Comparison of ENCODE assay signal across 24 cellular contexts in the genomic region with DNA sequence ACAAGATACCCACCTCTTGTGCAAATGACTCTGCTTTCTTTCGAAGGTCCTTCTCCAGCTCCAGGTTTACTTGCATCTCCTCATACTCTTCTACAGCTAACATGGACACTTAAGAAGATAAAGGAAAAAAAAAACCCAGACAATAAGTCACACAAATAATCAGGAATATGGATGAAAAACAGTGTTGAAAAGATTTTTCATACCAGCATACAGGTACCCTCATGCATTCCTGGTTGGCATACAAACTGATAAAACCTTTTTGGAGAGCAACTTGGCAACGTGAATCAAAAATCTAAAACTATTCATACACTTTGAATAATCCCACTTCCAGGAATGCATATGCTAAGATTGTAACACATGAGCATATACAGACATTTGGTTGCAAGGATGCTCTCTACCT.
"Had no signal": no experiment of that assay in that cellular context is flagged by ENCODE, and none has a peak within 500 bp of the region (broad histone marks: within the 10 kb centered on the region; RNA-seq: fewer than 3 reads in every experiment).

No MANE protein-coding gene starts in this region.

- H3K27me3 ChIP-seq: neutrophil, ovary, right atrium auricular region, right lobe of liver, sigmoid colon, stomach, testis, tibial artery, transverse colon, upper lobe of left lung, vagina had no signal

- H3K27ac ChIP-seq: neutrophil, ovary, prostate gland, right atrium auricular region, right lobe of liver, sigmoid colon, stomach, testis, tibial artery, transverse colon, upper lobe of left lung, vagina had no signal

- H3K4me3 ChIP-seq: ovary, prostate gland, right atrium auricular region, right lobe of liver, sigmoid colon, stomach, testis, tibial artery, transverse colon, upper lobe of left lung, vagina had no signal

- H3K9me3 ChIP-seq: neutrophil, ovary, prostate gland, right atrium auricular region, right lobe of liver, sigmoid colon, stomach, testis, tibial artery, transverse colon, upper lobe of left lung, vagina had no signal

- DNase-seq: naive B cell; naive thymus-derived CD8-positive, alpha-beta T cell; nephron progenitor cell; nucleus accumbens; ovary; retina; right lobe of liver; sigmoid colon; small intestine; stimulated activated CD4-positive, alpha-beta T cell treated with anti-CD3 and anti-CD28 coated beads, Interleukin-15, amount 100 ng/mL, for 24 hours; stimulated activated CD4-positive, alpha-beta T cell treated with anti-CD3 and anti-CD28 coated beads, Interleukin-2, amount 100 ng/mL, for 24 hours; stimulated activated CD4-positive, alpha-beta T cell treated with anti-CD3 and anti-CD28 coated beads, Interleukin-2, amount 100 ng/mL, for 48 hours; stimulated activated CD4-positive, alpha-beta T cell treated with anti-CD3 and anti-CD28 coated beads, Interleukin-4, amount 100 ng/mL, for 24 hours; stimulated activated naive B cell treated with anti-CD40 and anti-IgM and Interleukin-4, amounts not matched to agents 10 μg/mL and 1 μg/mL and 100 μg/mL, for 72 hours; stimulated activated naive CD4-positive, alpha-beta T cell treated with Interleukin-2 at 50 U/mL for 16 hours; stomach; testis; tibial artery; transverse colon; upper lobe of left lung had no signal

- H3K36me3 ChIP-seq: neutrophil, ovary, prostate gland, sigmoid colon, vagina had no signal

- H3K4me1 ChIP-seq: prostate gland, right atrium auricular region, right lobe of liver, testis had no signal
